In the genomic region with DNA sequence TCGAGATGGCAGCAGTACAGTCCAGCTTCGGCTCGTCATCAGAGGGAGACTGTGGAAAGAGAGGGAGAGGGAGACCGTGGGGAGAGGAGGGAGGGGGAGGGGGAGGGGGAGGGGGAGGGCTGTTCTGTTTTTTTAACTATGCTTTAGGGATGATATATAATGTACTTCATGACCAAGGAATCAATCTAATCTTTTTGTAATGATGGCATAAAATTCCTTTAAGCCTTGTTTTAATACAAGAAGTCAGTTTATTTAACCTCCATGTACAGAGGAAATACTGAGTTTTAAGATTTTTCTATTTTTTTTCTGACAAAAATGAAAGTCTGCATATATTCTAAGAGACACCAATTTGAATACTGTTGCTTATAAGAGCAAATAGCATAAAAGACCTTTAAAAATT, we compare ENCODE assay signal across 33 cellular contexts.
"Had no signal": no experiment of that assay in that cellular context is flagged by ENCODE, and none has a peak within 500 bp of the region (broad histone marks: within the 10 kb centered on the region; RNA-seq: fewer than 3 reads in every experiment).

No MANE protein-coding gene starts in this region.

- H3K27me3 Mint-ChIP-seq: activated B cell treated with CpG ODN at 0.5 μM for 24 hours; activated CD4-positive, alpha-beta memory T cell treated with anti-CD3 and anti-CD28 coated beads for 36 hours; activated CD4-positive, alpha-beta T cell treated with anti-CD3 and anti-CD28 coated beads, Interleukin-2, amount 10 ng/mL, durations not matched to agents 24 days and 14 days; activated CD8-positive, alpha-beta memory T cell treated with anti-CD3 and anti-CD28 coated beads, Interleukin-2, amount 10 ng/mL, durations not matched to agents 7 days and 5 days; activated CD8-positive, alpha-beta T cell treated with anti-CD3 and anti-CD28 coated beads for 36 hours; activated naive CD4-positive, alpha-beta T cell treated with anti-CD3 and anti-CD28 coated beads, Interleukin-2, amount 10 ng/mL, durations not matched to agents 7 days and 5 days; activated naive CD4-positive, alpha-beta T cell treated with anti-CD3 and anti-CD28 coated beads, Interleukin-2, amount 50 U/mL, for 24 hours; activated naive CD8-positive, alpha-beta T cell; activated naive CD8-positive, alpha-beta T cell treated with anti-CD3 and anti-CD28 coated beads, Interleukin-2, amount 10 ng/mL, durations not matched to agents 7 days and 5 days; activated naive CD8-positive, alpha-beta T cell treated with anti-CD3 and anti-CD28 coated beads, Interleukin-2, amount 50 U/mL, for 24 hours; activated T-cell treated with anti-CD3 and anti-CD28 coated beads, Interleukin-2, amount 50 U/mL, for 24 hours had no signal

- H3K4me1 Mint-ChIP-seq: activated CD8-positive, alpha-beta memory T cell treated with anti-CD3 and anti-CD28 coated beads, Interleukin-2, amount 10 ng/mL, durations not matched to agents 7 days and 5 days; activated naive CD4-positive, alpha-beta T cell treated with anti-CD3 and anti-CD28 coated beads, Interleukin-2, amount 10 ng/mL, durations not matched to agents 7 days and 5 days had no signal

- H3K4me3 ChIP-seq: body of pancreas, breast epithelium had no signal

- DNase-seq: activated B cell treated with CpG ODN at 0.5 μM for 24 hours; activated CD4-positive, alpha-beta memory T cell treated with anti-CD3 and anti-CD28 coated beads for 36 hours; activated CD4-positive, alpha-beta T cell treated with anti-CD3 and anti-CD28 coated beads for 4 hours; activated CD4-positive, alpha-beta T cell treated with anti-CD3 and anti-CD28 coated beads, Interleukin-2, amount 10 ng/mL, durations not matched to agents 24 days and 14 days; activated CD4-positive, alpha-beta T cell treated with anti-CD3 and anti-CD28 coated beads, Interleukin-2, amount 50 U/mL, for 1 hour; activated CD4-positive, alpha-beta T cell treated with anti-CD3 and anti-CD28 coated beads, Interleukin-2, amount 50 U/mL, for 4 hours; activated CD4-positive, CD25-positive, alpha-beta regulatory T cell treated with anti-CD3 and anti-CD28 coated beads, Interleukin-2, amount 50 U/mL, for 72 hours; activated CD8-positive, alpha-beta memory T cell treated with anti-CD3 and anti-CD28 coated beads, Interleukin-2, amount 10 ng/mL, durations not matched to agents 7 days and 5 days; activated CD8-positive, alpha-beta memory T cell treated with anti-CD3 and anti-CD28 coated beads, Interleukin-2, amount 50 U/mL, for 48 hours; activated CD8-positive, alpha-beta T cell treated with anti-CD3 and anti-CD28 coated beads for 36 hours; activated effector memory CD4-positive, alpha-beta T cell treated with Interleukin-2 at 50 U/mL for 16 hours; activated naive CD4-positive, alpha-beta T cell treated with anti-CD3 and anti-CD28 coated beads, Interleukin-2, amount 10 ng/mL, durations not matched to agents 7 days and 5 days; activated naive CD4-positive, alpha-beta T cell treated with Interleukin-2 at 50 U/mL for 16 hours; activated naive CD8-positive, alpha-beta T cell treated with anti-CD3 and anti-CD28 coated beads, Interleukin-2, amount 10 ng/mL, durations not matched to agents 7 days and 5 days; activated naive CD8-positive, alpha-beta T cell treated with anti-CD3 and anti-CD28 coated beads, Interleukin-2, amount 50 U/mL, for 24 hours; activated T-cell treated with anti-CD3 and anti-CD28 coated beads, Interleukin-2, amount 50 U/mL, for 24 hours; activated T-cell treated with anti-CD3 and anti-CD28 coated beads, Interleukin-2, amount 50 U/mL, for 48 hours; amniotic stem cell; aorta; body of pancreas; brain microvascular endothelial cell; central memory CD4-positive, alpha-beta T cell; SW 1271; T-helper 1 cell; T-helper 2 cell; T-helper 9 cell had no signal

- H3K27ac Mint-ChIP-seq: activated B cell treated with CpG ODN at 0.5 μM for 24 hours; activated CD4-positive, alpha-beta memory T cell treated with anti-CD3 and anti-CD28 coated beads for 36 hours; activated CD4-positive, alpha-beta T cell treated with anti-CD3 and anti-CD28 coated beads, Interleukin-2, amount 10 ng/mL, durations not matched to agents 24 days and 14 days; activated CD8-positive, alpha-beta memory T cell treated with anti-CD3 and anti-CD28 coated beads, Interleukin-2, amount 10 ng/mL, durations not matched to agents 7 days and 5 days; activated CD8-positive, alpha-beta T cell treated with anti-CD3 and anti-CD28 coated beads for 36 hours; activated naive CD4-positive, alpha-beta T cell treated with anti-CD3 and anti-CD28 coated beads, Interleukin-2, amount 10 ng/mL, durations not matched to agents 7 days and 5 days; activated naive CD4-positive, alpha-beta T cell treated with anti-CD3 and anti-CD28 coated beads, Interleukin-2, amount 50 U/mL, for 24 hours; activated naive CD8-positive, alpha-beta T cell; activated naive CD8-positive, alpha-beta T cell treated with anti-CD3 and anti-CD28 coated beads, Interleukin-2, amount 10 ng/mL, durations not matched to agents 7 days and 5 days; activated naive CD8-positive, alpha-beta T cell treated with anti-CD3 and anti-CD28 coated beads, Interleukin-2, amount 50 U/mL, for 24 hours; activated T-cell treated with anti-CD3 and anti-CD28 coated beads, Interleukin-2, amount 50 U/mL, for 24 hours; activated T-helper 2 cell treated with anti-CD3 and anti-CD28 coated beads, Interferon-gamma antibody, Interleukin-2, Interleukin-4, amounts not matched to agents 10 μg/mL and 5 μg/mL and 100 μg/mL, durations not matched to agents 14 hours and 24 hours and 36 hours; T-helper 1 cell treated with Interleukin-12 subunit alpha and Interleukin-12 subunit beta and Interleukin-4 antibody, amounts not matched to agents 30 μg/mL and 1 μg/mL, for 36 hours; T-helper 2 cell treated with Interferon-gamma antibody and Interleukin-4, amounts not matched to agents 5 μg/mL and 100 μg/mL, for 36 hours had no signal

- H3K9me3 ChIP-seq: body of pancreas, breast epithelium had no signal

- ATAC-seq: activated CD8-positive, alpha-beta memory T cell treated with anti-CD3 and anti-CD28 coated beads, Interleukin-2, amount 10 ng/mL, durations not matched to agents 7 days and 5 days; activated CD8-positive, alpha-beta T cell treated with anti-CD3 and anti-CD28 coated beads for 36 hours; activated naive CD8-positive, alpha-beta T cell treated with anti-CD3 and anti-CD28 coated beads, Interleukin-2, amount 50 U/mL, for 24 hours; body of pancreas had no signal

- H3K9me3 Mint-ChIP-seq: activated CD4-positive, alpha-beta T cell treated with anti-CD3 and anti-CD28 coated beads, Interleukin-2, amount 10 ng/mL, durations not matched to agents 24 days and 14 days had no signal

- H3K27ac ChIP-seq: body of pancreas, brain microvascular endothelial cell, breast epithelium, VCaP had no signal

- H3K4me1 ChIP-seq: body of pancreas, breast epithelium had no signal

- H3K36me3 ChIP-seq: brain microvascular endothelial cell, breast epithelium had no signal

- H3K27me3 ChIP-seq: body of pancreas, brain microvascular endothelial cell, breast epithelium had no signal

- H3K4me3 Mint-ChIP-seq: activated B cell treated with CpG ODN at 0.5 μM for 24 hours; activated CD4-positive, alpha-beta memory T cell treated with anti-CD3 and anti-CD28 coated beads for 36 hours; activated CD4-positive, alpha-beta T cell treated with anti-CD3 and anti-CD28 coated beads, Interleukin-2, amount 10 ng/mL, durations not matched to agents 24 days and 14 days; activated CD8-positive, alpha-beta memory T cell treated with anti-CD3 and anti-CD28 coated beads, Interleukin-2, amount 10 ng/mL, durations not matched to agents 7 days and 5 days; activated CD8-positive, alpha-beta T cell treated with anti-CD3 and anti-CD28 coated beads for 36 hours; activated naive CD4-positive, alpha-beta T cell treated with anti-CD3 and anti-CD28 coated beads, Interleukin-2, amount 10 ng/mL, durations not matched to agents 7 days and 5 days; activated naive CD4-positive, alpha-beta T cell treated with anti-CD3 and anti-CD28 coated beads, Interleukin-2, amount 50 U/mL, for 24 hours; activated naive CD8-positive, alpha-beta T cell; activated naive CD8-positive, alpha-beta T cell treated with anti-CD3 and anti-CD28 coated beads, Interleukin-2, amount 10 ng/mL, durations not matched to agents 7 days and 5 days; activated naive CD8-positive, alpha-beta T cell treated with anti-CD3 and anti-CD28 coated beads, Interleukin-2, amount 50 U/mL, for 24 hours; activated T-cell treated with anti-CD3 and anti-CD28 coated beads, Interleukin-2, amount 50 U/mL, for 24 hours; T-helper 1 cell treated with Interleukin-12 subunit alpha and Interleukin-12 subunit beta and Interleukin-4 antibody, amounts not matched to agents 30 μg/mL and 1 μg/mL, for 36 hours; T-helper 2 cell treated with Interferon-gamma antibody and Interleukin-4, amounts not matched to agents 5 μg/mL and 100 μg/mL, for 36 hours had no signal
